ENCODE assay signal across 12 cellular contexts in genomic region chr5:131533844-131534243, GRCh38.
A peak's percentile ranks its signal among the peaks of the same experiment; 100 is the strongest.
DNase-seq lines count a peak whose midpoint lies in the region; ATAC-seq, FAIRE-seq and TF ChIP-seq lines count a peak whose summit lies in the region.
"Had no signal": no experiment of that assay in that cellular context is flagged by ENCODE, and none has a peak within 500 bp of the region (broad histone marks: within the 10 kb centered on the region; RNA-seq: fewer than 3 reads in every experiment).

No MANE protein-coding gene starts in this region.

- FAIRE-seq in astrocyte (lab: Jason Lieb, UNC), result no peak

- H3K27ac Mint-ChIP-seq in activated naive CD4-positive, alpha-beta T cell treated with anti-CD3 and anti-CD28 coated beads for 36 hours, result peak overlapping the region; percentile 80
- H3K27ac Mint-ChIP-seq in astrocyte (ENCODE audit: unreplicated experiment), result no peak overlapping the region
- no peak overlapping the region for H3K27ac Mint-ChIP-seq in neural progenitor cell
- H3K27ac Mint-ChIP-seq: nephron had no signal

- TF ChIP-seq CTCF in astrocyte (IDR thresholded peaks at IDR 0.05; ENCODE audit: insufficient read depth, low read depth, low read length), result peak; percentile 14
- TF ChIP-seq CTCF in neural progenitor cell (IDR thresholded peaks at IDR 0.05), result peak; percentile 32

- no peak overlapping the region for H3K27ac ChIP-seq in astrocyte (ENCODE audit: low read depth, low read length)
- H3K27ac ChIP-seq in neural progenitor cell, result no peak overlapping the region
- H3K27ac ChIP-seq: BLaER1, stomach had no signal

- CTCF ChIA-PET in activated naive CD4-positive, alpha-beta T cell treated with anti-CD3 and anti-CD28 coated beads for 36 hours (lab: Charles Lee), result interaction anchor here (1.2 kb wide), 1 partner anchor 24 kb away, joined by 3 read pairs; no protein-coding TSS in a partner anchor

- H3K4me3 ChIP-seq in astrocyte (ENCODE audit: insufficient read depth, low read depth, low read length) (no peak overlapping the region), neural progenitor cell (no peak overlapping the region)
- H3K4me3 ChIP-seq: BLaER1, stomach had no signal

- H3K9me3 ChIP-seq in astrocyte (ENCODE audit: insufficient read depth, low read depth, low read length), result no peaks in the 10 kb centered on the region
- no peaks in the 10 kb centered on the region for H3K9me3 ChIP-seq in neural progenitor cell (ENCODE audit: low read depth)
- H3K9me3 ChIP-seq: BLaER1, stomach had no signal

- H3K36me3 ChIP-seq in astrocyte (ENCODE audit: insufficient read depth, low read length), result no peaks in the 10 kb centered on the region
- H3K36me3 ChIP-seq in neural progenitor cell, result no peaks in the 10 kb centered on the region

- DNase-seq in activated naive CD4-positive, alpha-beta T cell treated with anti-CD3 and anti-CD28 coated beads for 36 hours, result no peak
- DNase-seq in activated naive CD4-positive, alpha-beta T cell treated with Interleukin-2 at 50 U/mL for 16 hours, result no peak
- peak; percentile 43 to 45 for DNase-seq in Kasumi-1 (lab: John Stamatoyannopoulos, UW)
- no peak for DNase-seq in astrocyte (ENCODE audit: low read depth)
- no peak for DNase-seq in neural progenitor cell (ENCODE audit: low spot score)
- no peak for DNase-seq in NOMO-1 treated with DMSO at 0.1 percent for 48 hours (lab: John Stamatoyannopoulos, UW; ENCODE audit: unreplicated experiment)
- DNase-seq in mesenteric fat pad (ENCODE audit: low spot score), result no peak
- DNase-seq: NCI-H526 treated with DMSO at 0.1 percent for 48 hours, stomach had no signal

- H3K9me3 Mint-ChIP-seq in activated naive CD4-positive, alpha-beta T cell treated with anti-CD3 and anti-CD28 coated beads for 36 hours, result no peaks in the 10 kb centered on the region
- H3K9me3 Mint-ChIP-seq in astrocyte (ENCODE audit: unreplicated experiment), result no peaks in the 10 kb centered on the region
- no peaks in the 10 kb centered on the region for H3K9me3 Mint-ChIP-seq in neural progenitor cell
- H3K9me3 Mint-ChIP-seq: nephron had no signal

- H3K4me1 Mint-ChIP-seq in activated naive CD4-positive, alpha-beta T cell treated with anti-CD3 and anti-CD28 coated beads for 36 hours (ENCODE audit: low read depth), result peaks cover 76% of the 10 kb centered on the region
- peaks cover 22% of the 10 kb centered on the region for H3K4me1 Mint-ChIP-seq in astrocyte (ENCODE audit: low read depth, unreplicated experiment)
- peaks cover 12% of the 10 kb centered on the region for H3K4me1 Mint-ChIP-seq in neural progenitor cell

- H2AFZ ChIP-seq in astrocyte (ENCODE audit: low read depth, low read length), result no peak overlapping the region
- no peak overlapping the region for H2AFZ ChIP-seq in neural progenitor cell (replicated peaks)

- no peaks in the 10 kb centered on the region for H3K27me3 Mint-ChIP-seq in activated naive CD4-positive, alpha-beta T cell treated with anti-CD3 and anti-CD28 coated beads for 36 hours (ENCODE audit: low read depth)
- H3K27me3 Mint-ChIP-seq in astrocyte (ENCODE audit: low read depth, unreplicated experiment) (no peaks in the 10 kb centered on the region), neural progenitor cell (ENCODE audit: insufficient read depth, low read depth) (peaks cover 2% of the 10 kb centered on the region)

- H3K79me2 ChIP-seq in astrocyte (ENCODE audit: insufficient read depth, low read length) (no peaks in the 10 kb centered on the region), neural progenitor cell (ENCODE audit: low read depth) (no peaks in the 10 kb centered on the region)

- peaks cover 2% of the 10 kb centered on the region for H3K36me3 Mint-ChIP-seq in activated naive CD4-positive, alpha-beta T cell treated with anti-CD3 and anti-CD28 coated beads for 36 hours (ENCODE audit: low read depth)
- H3K36me3 Mint-ChIP-seq in astrocyte (ENCODE audit: low read depth, unreplicated experiment), result no peaks in the 10 kb centered on the region
- peaks cover 2% of the 10 kb centered on the region for H3K36me3 Mint-ChIP-seq in neural progenitor cell

- H3F3A ChIP-seq in neural progenitor cell (ENCODE audit: low read depth), result peaks cover under 1% of the 10 kb centered on the region

- no peak overlapping the region for H3K9ac ChIP-seq in astrocyte (ENCODE audit: low read length)
- no peak overlapping the region for H3K9ac ChIP-seq in neural progenitor cell
- H3K9ac ChIP-seq: BLaER1 had no signal

- ATAC-seq in HG03571 (IDR thresholded peaks at IDR 0.05; ENCODE audit: unreplicated experiment), result no peak

- peaks cover 8% of the 10 kb centered on the region for H3K4me1 ChIP-seq in astrocyte (ENCODE audit: insufficient read depth, low read length)
- no peaks in the 10 kb centered on the region for H3K4me1 ChIP-seq in neural progenitor cell

- H4K20me1 ChIP-seq in astrocyte (ENCODE audit: insufficient read depth, low read length) (no peaks in the 10 kb centered on the region), neural progenitor cell (ENCODE audit: low read depth) (no peaks in the 10 kb centered on the region)
- H4K20me1 ChIP-seq: BLaER1 had no signal

- H3K4me3 Mint-ChIP-seq in activated naive CD4-positive, alpha-beta T cell treated with anti-CD3 and anti-CD28 coated beads for 36 hours, result no peak overlapping the region
- H3K4me3 Mint-ChIP-seq in astrocyte (ENCODE audit: unreplicated experiment) (no peak overlapping the region), neural progenitor cell (no peak overlapping the region)
- H3K4me3 Mint-ChIP-seq: nephron had no signal

- H3K27me3 ChIP-seq in astrocyte (ENCODE audit: insufficient read depth, low read length) (no peaks in the 10 kb centered on the region), neural progenitor cell (no peaks in the 10 kb centered on the region)
- H3K27me3 ChIP-seq: BLaER1, stomach had no signal

- H3K4me2 ChIP-seq in astrocyte (ENCODE audit: low read length), result no peak overlapping the region
- no peak overlapping the region for H3K4me2 ChIP-seq in neural progenitor cell
- H3K4me2 ChIP-seq: BLaER1 had no signal

- intact Hi-C loops in activated naive CD4-positive, alpha-beta T cell treated with anti-CD3 and anti-CD28 coated beads for 36 hours (cut with micrococcal nuclease), result loop anchor here (2.0 to 10.0 kb wide), 4 partner anchors 45 to 881 kb away; partner anchors contain the start of genes LYRM7 and SLC22A4

Comparison
In these comparisons a context has a peak if more than half of its experiments do, and no peak if none do; other contexts are left out.
1. DNase-seq: peak in Kasumi-1 (2 of 2); none in activated naive CD4-positive, alpha-beta T cell treated with anti-CD3 and anti-CD28 coated beads for 36 hours (single experiment), activated naive CD4-positive, alpha-beta T cell treated with Interleukin-2 at 50 U/mL for 16 hours (single experiment), astrocyte (single experiment), neural progenitor cell (single experiment), NOMO-1 treated with DMSO at 0.1 percent for 48 hours (single experiment) and mesenteric fat pad (single experiment).